In genomic region chr2:204504594-204504993, GRCh38 we compare ENCODE assay signal across 27 cellular contexts.
"Had no signal": no experiment of that assay in that cellular context is flagged by ENCODE, and none has a peak within 500 bp of the region (broad histone marks: within the 10 kb centered on the region; RNA-seq: fewer than 3 reads in every experiment).

No MANE protein-coding gene starts in this region.

- H3K4me1 ChIP-seq: heart left ventricle, left ventricle myocardium inferior, prostate gland, tibial nerve, uterus had no signal

- H3K4me2 ChIP-seq: smooth muscle cell had no signal

- H3K27me3 Mint-ChIP-seq: memory B cell; stimulated activated memory B cell treated with anti-CD40 and anti-IgM and Interleukin-4, amounts not matched to agents 10 μg/mL and 1 μg/mL and 100 μg/mL, for 72 hours; stimulated activated naive CD8-positive, alpha-beta T cell treated with anti-CD3 and anti-CD28 coated beads, Interleukin-15, amount 100 ng/mL, for 72 hours had no signal

- H3K4me3 Mint-ChIP-seq: memory B cell; naive thymus-derived CD8-positive, alpha-beta T cell; nephron; neural crest cell; stimulated activated memory B cell treated with anti-CD40 and anti-IgM and Interleukin-4, amounts not matched to agents 10 μg/mL and 1 μg/mL and 100 μg/mL, for 72 hours; stimulated activated naive CD8-positive, alpha-beta T cell treated with anti-CD3 and anti-CD28 coated beads, Interleukin-15, amount 100 ng/mL, for 72 hours; type B pancreatic cell had no signal

- H3K27ac ChIP-seq: heart left ventricle, left ventricle myocardium inferior, prostate gland, sigmoid colon, tibial nerve, uterus had no signal

- H3K4me1 Mint-ChIP-seq: memory B cell; naive thymus-derived CD8-positive, alpha-beta T cell; stimulated activated memory B cell treated with anti-CD40 and anti-IgM and Interleukin-4, amounts not matched to agents 10 μg/mL and 1 μg/mL and 100 μg/mL, for 72 hours; stimulated activated naive CD8-positive, alpha-beta T cell treated with anti-CD3 and anti-CD28 coated beads, Interleukin-15, amount 100 ng/mL, for 72 hours had no signal

- H3K4me3 ChIP-seq: heart left ventricle, left ventricle myocardium inferior, lung, prostate gland, sigmoid colon, smooth muscle cell, tibial nerve, uterus had no signal

- H3K36me3 ChIP-seq: heart left ventricle, left ventricle myocardium inferior, prostate gland, sigmoid colon, tibial nerve, uterus had no signal

- H3K27me3 ChIP-seq: heart left ventricle, sigmoid colon, tibial nerve, uterus had no signal

- DNase-seq: heart left ventricle; hypothalamus; islet precursor cell; left ventricle myocardium inferior; naive thymus-derived CD8-positive, alpha-beta T cell; nucleus accumbens; posterior cingulate gyrus; retina; right cardiac atrium; sigmoid colon; stimulated activated CD4-positive, alpha-beta T cell treated with anti-CD3 and anti-CD28 coated beads, Interleukin-1b, Interleukin-23, amount 100 ng/mL, for 48 hours; stimulated activated CD4-positive, alpha-beta T cell treated with anti-CD3 and anti-CD28 coated beads, Interleukin-2, amount 100 ng/mL, for 48 hours; stimulated activated CD4-positive, alpha-beta T cell treated with anti-CD3 and anti-CD28 coated beads, Interleukin-4, amount 100 ng/mL, for 4 hours; stimulated activated CD8-positive, alpha-beta memory T cell treated with anti-CD3 and anti-CD28 coated beads, Interleukin-4, amount 100 ng/mL, for 48 hours; stimulated activated naive CD4-positive, alpha-beta T cell treated with Interleukin-2 at 50 U/mL for 16 hours; stimulated activated naive CD8-positive, alpha-beta T cell treated with anti-CD3 and anti-CD28 coated beads, Interleukin-15, amount 100 ng/mL, for 72 hours; substantia nigra; uterus had no signal

- H3K9me3 Mint-ChIP-seq: naive thymus-derived CD8-positive, alpha-beta T cell; nephron; neural crest cell; stimulated activated naive CD8-positive, alpha-beta T cell treated with anti-CD3 and anti-CD28 coated beads, Interleukin-15, amount 100 ng/mL, for 72 hours; type B pancreatic cell had no signal

- H3K27ac Mint-ChIP-seq: memory B cell; naive thymus-derived CD8-positive, alpha-beta T cell; stimulated activated memory B cell treated with anti-CD40 and anti-IgM and Interleukin-4, amounts not matched to agents 10 μg/mL and 1 μg/mL and 100 μg/mL, for 72 hours; stimulated activated naive CD8-positive, alpha-beta T cell treated with anti-CD3 and anti-CD28 coated beads, Interleukin-15, amount 100 ng/mL, for 72 hours; type B pancreatic cell had no signal

- H3K9me3 ChIP-seq: heart left ventricle, left ventricle myocardium inferior, prostate gland, sigmoid colon, tibial nerve, uterus had no signal

- H3K36me3 Mint-ChIP-seq: memory B cell; naive thymus-derived CD8-positive, alpha-beta T cell; stimulated activated memory B cell treated with anti-CD40 and anti-IgM and Interleukin-4, amounts not matched to agents 10 μg/mL and 1 μg/mL and 100 μg/mL, for 72 hours; type B pancreatic cell had no signal
